8 cellular contexts compared by ENCODE assay signal in the genomic region with DNA sequence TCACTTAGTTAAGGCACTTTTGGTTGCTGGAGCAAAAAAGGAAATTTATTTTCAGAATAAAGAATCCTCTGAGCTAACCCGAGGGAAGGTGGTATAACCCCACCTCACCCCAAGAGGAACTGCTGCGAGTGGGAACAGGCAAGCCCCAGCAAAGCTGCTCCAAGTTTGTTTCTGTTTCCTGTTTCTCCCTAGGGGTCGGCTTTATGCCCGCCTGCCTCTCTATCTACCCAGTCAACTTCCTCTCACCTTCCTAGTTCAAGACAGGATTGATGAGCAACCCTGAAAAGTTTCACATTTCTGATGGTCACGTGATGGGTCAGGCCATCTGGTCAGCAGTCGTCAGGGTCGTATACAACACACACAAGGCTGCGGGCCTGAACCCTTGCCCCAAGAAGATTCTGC. TPM values are rescaled to one million over a fixed set of nuclear protein-coding genes. Genes with fewer than 3 reads are reported as not detected.
DNase-seq lines count a peak whose midpoint lies in the region; ATAC-seq and TF ChIP-seq lines count a peak whose summit lies in the region.

No MANE protein-coding gene starts in this region.

- H3K36me3 Mint-ChIP-seq in naive thymus-derived CD8-positive, alpha-beta T cell = no peaks in the 10 kb centered on the region

- peak overlapping the region in 1 of 10 donors; percentile 56 for H3K4me3 Mint-ChIP-seq in naive thymus-derived CD8-positive, alpha-beta T cell

- peak; percentile 59 for DNase-seq in DMS 273 treated with DMSO at 0.1 percent for 48 hours (lab: John Stamatoyannopoulos, UW)
- no peak for DNase-seq in RWPE1 (ENCODE audit: low spot score)
- DNase-seq in kidney glomerular epithelial cell (lab: John Stamatoyannopoulos, UW) = peak; percentile 26
- no peak for DNase-seq in DMS53 (lab: John Stamatoyannopoulos, UW)
- no peak for DNase-seq in central memory CD4-positive, alpha-beta T cell
- no peak for DNase-seq in HUDEP-2 (lab: John Stamatoyannopoulos, UW; ENCODE audit: unreplicated experiment in 76 of 76)
- DNase-seq in naive thymus-derived CD8-positive, alpha-beta T cell = no peak

- peaks cover 12 to 26% (median 19%) of the 10 kb centered on the region in 5 donors for H3K27me3 Mint-ChIP-seq in naive thymus-derived CD8-positive, alpha-beta T cell

- H3K4me1 Mint-ChIP-seq in naive thymus-derived CD8-positive, alpha-beta T cell = peaks cover 3 to 47% (median 4%) of the 10 kb centered on the region in 4 donors

- H3K9me3 Mint-ChIP-seq in naive thymus-derived CD8-positive, alpha-beta T cell = no peaks in the 10 kb centered on the region

- ATAC-seq in HG02588 (IDR thresholded peaks at IDR 0.05; ENCODE audit: unreplicated experiment) = peak; percentile 26
- ATAC-seq in naive thymus-derived CD8-positive, alpha-beta T cell = no peak

- TF ChIP-seq CTCF in RWPE1 (conservative IDR thresholded peaks at IDR 0.05; ENCODE audit: low read depth) = no peak

- CTCF ChIA-PET in RWPE1 (lab: Yijun Ruan, JAX) = interaction anchor here (0.6 kb wide), 1 partner anchor 16 kb away, joined by 6 read pairs; no protein-coding TSS in a partner anchor

- POLR2A ChIA-PET in RWPE1 (lab: Yijun Ruan, JAX; ENCODE audit: low non-redundant PET) = no interaction called here
- POLR2A ChIA-PET in naive thymus-derived CD8-positive, alpha-beta T cell (lab: Charles Lee) = no interaction called here

- peak overlapping the region; percentile 47 for H3K27ac ChIP-seq in RWPE1

- H3K27ac Mint-ChIP-seq in naive thymus-derived CD8-positive, alpha-beta T cell = peak overlapping the region in 2 of 10 donors; percentile 25 to 61

RNA-seq across cellular contexts. Expression of gene TRIO, which starts 31.1 kb away (rescaled TPM):
- total RNA-seq in naive thymus-derived CD8-positive, alpha-beta T cell = 1 to 10 TPM; 6.8 to 8.3 TPM
- polyA plus RNA-seq in naive thymus-derived CD8-positive, alpha-beta T cell = 1 to 10 TPM in 1 of 3 donors, under 1 TPM in 1, not detected in 1; 0.69 to 1.2 TPM

Comparison
In these comparisons a context has a peak if more than half of its experiments do, and no peak if none do; other contexts are left out.
1. DNase-seq: peak in DMS 273 treated with DMSO at 0.1 percent for 48 hours (single experiment) and kidney glomerular epithelial cell (single experiment); none in RWPE1 (single experiment), DMS53 (single experiment), central memory CD4-positive, alpha-beta T cell (single experiment), HUDEP-2 (0 of 76) and naive thymus-derived CD8-positive, alpha-beta T cell (0 of 10).